In genomic region chr4:48439988-48440387, GRCh38 we compare ENCODE assay signal across 1 cellular context.
TF ChIP-seq lines count a peak whose summit lies in the region.

No MANE protein-coding gene starts in this region.

TF ChIP-seq in H1, 55 proteins besides CTCF, POLR2A, EP300 and RAD21:
- no peak for TF ChIP-seq RXRA (IDR thresholded peaks at IDR 0.05; ENCODE audit: insufficient read depth, low read depth, low read length)
